ENCODE assay signal across 9 cellular contexts in the genomic region with DNA sequence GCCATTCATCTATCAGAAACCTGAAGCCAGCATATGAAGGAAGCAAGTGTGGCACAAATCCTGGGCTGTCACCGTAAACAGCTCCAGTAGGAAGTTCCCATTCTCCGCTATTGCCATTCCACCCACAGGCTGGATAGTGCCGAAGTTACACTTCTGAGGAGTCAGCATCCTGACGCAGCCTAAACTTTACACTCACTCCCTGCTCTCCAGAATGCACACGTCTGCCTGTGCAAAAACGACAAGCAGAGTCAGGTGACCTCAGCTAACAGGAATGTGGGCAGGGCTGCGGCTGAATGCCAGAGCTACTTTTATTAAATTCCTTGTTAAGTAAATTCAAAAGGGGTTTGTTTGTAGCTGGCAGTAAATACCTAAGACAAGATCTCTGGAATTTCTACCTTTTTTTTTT. TPM values are rescaled to one million over a fixed set of nuclear protein-coding genes. Genes with fewer than 3 reads are reported as not detected.
DNase-seq lines count a peak whose midpoint lies in the region; ATAC-seq and TF ChIP-seq lines count a peak whose summit lies in the region.
"Had no signal": no experiment of that assay in that cellular context is flagged by ENCODE, and none has a peak within 500 bp of the region (broad histone marks: within the 10 kb centered on the region; RNA-seq: fewer than 3 reads in every experiment).

No MANE protein-coding gene starts in this region.

- H3K9me3 ChIP-seq in aorta (ENCODE audit: control insufficient read depth, low read length) = no peaks in the 10 kb centered on the region

- no peaks in the 10 kb centered on the region for H3K9me3 Mint-ChIP-seq in activated naive CD4-positive, alpha-beta T cell treated with anti-CD3 and anti-CD28 coated beads, Interleukin-2, amount 10 ng/mL, durations not matched to agents 7 days and 5 days
- no peaks in the 10 kb centered on the region for H3K9me3 Mint-ChIP-seq in activated naive CD4-positive, alpha-beta T cell treated with anti-CD3 and anti-CD28 coated beads for 36 hours
- H3K9me3 Mint-ChIP-seq in MCF 10A (ENCODE audit: unreplicated experiment) = no peaks in the 10 kb centered on the region
- H3K9me3 Mint-ChIP-seq in immature natural killer cell = no peaks in the 10 kb centered on the region
- peaks cover 4% of the 10 kb centered on the region for H3K9me3 Mint-ChIP-seq in glutamatergic neuron (ENCODE audit: unreplicated experiment)

- H3K4me3 Mint-ChIP-seq in activated naive CD4-positive, alpha-beta T cell treated with anti-CD3 and anti-CD28 coated beads, Interleukin-2, amount 10 ng/mL, durations not matched to agents 7 days and 5 days = no peak overlapping the region
- no peak overlapping the region for H3K4me3 Mint-ChIP-seq in activated naive CD4-positive, alpha-beta T cell treated with anti-CD3 and anti-CD28 coated beads for 36 hours
- H3K4me3 Mint-ChIP-seq in MCF 10A (ENCODE audit: unreplicated experiment) (peak overlapping the region; percentile 62), immature natural killer cell (no peak overlapping the region), glutamatergic neuron (ENCODE audit: unreplicated experiment) (no peak overlapping the region)

- no peaks in the 10 kb centered on the region for H3K4me1 ChIP-seq in aorta (ENCODE audit: control insufficient read depth in 1 of 2, insufficient read depth in 2 of 2, low read length in 2 of 2)

- intact Hi-C loops in activated naive CD4-positive, alpha-beta T cell treated with anti-CD3 and anti-CD28 coated beads for 36 hours (cut with micrococcal nuclease) = no loop called here
- intact Hi-C loops in MCF 10A (cut with micrococcal nuclease) = loop anchor here (5.0 kb wide), 2 partner anchors 34 to 74 kb away; no protein-coding TSS in a partner anchor
- intact Hi-C loops in aorta (cut with DNase I) = no loop called here

- 10 to 15% methylated on average over 7 of the region's 7 CpGs for WGBS in aorta, 2 donors

- H3K27me3 Mint-ChIP-seq in activated naive CD4-positive, alpha-beta T cell treated with anti-CD3 and anti-CD28 coated beads, Interleukin-2, amount 10 ng/mL, durations not matched to agents 7 days and 5 days = no peaks in the 10 kb centered on the region
- H3K27me3 Mint-ChIP-seq in activated naive CD4-positive, alpha-beta T cell treated with anti-CD3 and anti-CD28 coated beads for 36 hours (ENCODE audit: low read depth) = no peaks in the 10 kb centered on the region
- no peaks in the 10 kb centered on the region for H3K27me3 Mint-ChIP-seq in MCF 10A (ENCODE audit: insufficient read depth, unreplicated experiment)
- peaks cover 0 to 3% (median 0%) of the 10 kb centered on the region in 3 donors for H3K27me3 Mint-ChIP-seq in immature natural killer cell (ENCODE audit: low read depth in 3 of 3)
- peaks cover 2% of the 10 kb centered on the region for H3K27me3 Mint-ChIP-seq in glutamatergic neuron (ENCODE audit: unreplicated experiment)

- DNase-seq in activated naive CD4-positive, alpha-beta T cell treated with anti-CD3 and anti-CD28 coated beads, Interleukin-2, amount 10 ng/mL, durations not matched to agents 7 days and 5 days = no peak
- no peak for DNase-seq in activated naive CD4-positive, alpha-beta T cell treated with anti-CD3 and anti-CD28 coated beads for 36 hours
- DNase-seq in MCF 10A (ENCODE audit: unreplicated experiment) = peak; percentile 89
- peak; percentile 97 for DNase-seq in kidney tubule cell (ENCODE audit: low spot score)
- peak; percentile 64 to 81 for DNase-seq in aorta
- no peak for DNase-seq in immature natural killer cell
- no peak for DNase-seq in activated CD8-positive, alpha-beta memory T cell treated with anti-CD3 and anti-CD28 coated beads, Interleukin-2, amount 50 U/mL, for 4 hours
- no peak for DNase-seq in glutamatergic neuron
- DNase-seq: NCI-H2081 treated with DMSO at 0.1 percent for 48 hours had no signal

- peak overlapping the region; percentile 91 for H3K27ac Mint-ChIP-seq in activated naive CD4-positive, alpha-beta T cell treated with anti-CD3 and anti-CD28 coated beads, Interleukin-2, amount 10 ng/mL, durations not matched to agents 7 days and 5 days
- H3K27ac Mint-ChIP-seq in activated naive CD4-positive, alpha-beta T cell treated with anti-CD3 and anti-CD28 coated beads for 36 hours = no peak overlapping the region
- H3K27ac Mint-ChIP-seq in MCF 10A (ENCODE audit: low read depth, unreplicated experiment) (peak overlapping the region; percentile 86), immature natural killer cell (no peak overlapping the region), glutamatergic neuron (ENCODE audit: unreplicated experiment) (no peak overlapping the region)

- H3K4me3 ChIP-seq in aorta (ENCODE audit: low read length in 2 of 2) = no peak overlapping the region

- no TSS peak for BruUV-seq in MCF 10A (replicated peaks; lab: Mats Ljungman, UMichigan)

- ATAC-seq in aorta (ENCODE audit: low FRiP score) = peak; percentile 69

- no peak for TF ChIP-seq CTCF in MCF 10A (IDR thresholded peaks at IDR 0.05; ENCODE audit: unreplicated experiment)
- no peak for TF ChIP-seq CTCF in glutamatergic neuron (IDR thresholded peaks at IDR 0.05; ENCODE audit: partially characterized antibody, unreplicated experiment)

- peaks cover 3 to 18% of the 10 kb centered on the region in 2 donors for H3K36me3 ChIP-seq in aorta (ENCODE audit: control insufficient read depth in 1 of 2, insufficient read depth in 2 of 2, low read length in 1 of 2)

- POLR2A ChIA-PET in MCF 10A (lab: Yijun Ruan, JAX) = interaction anchor here (0.6 to 2.7 kb wide), 21 partner anchors 8 to 451 kb away, joined by 3 to 35 read pairs (median 4); a partner anchor contains a TSS

- peaks cover 64% of the 10 kb centered on the region for H3K4me1 Mint-ChIP-seq in activated naive CD4-positive, alpha-beta T cell treated with anti-CD3 and anti-CD28 coated beads, Interleukin-2, amount 10 ng/mL, durations not matched to agents 7 days and 5 days
- peaks cover 43% of the 10 kb centered on the region for H3K4me1 Mint-ChIP-seq in activated naive CD4-positive, alpha-beta T cell treated with anti-CD3 and anti-CD28 coated beads for 36 hours (ENCODE audit: low read depth)
- peaks cover 13% of the 10 kb centered on the region for H3K4me1 Mint-ChIP-seq in MCF 10A (ENCODE audit: insufficient read depth, unreplicated experiment)
- H3K4me1 Mint-ChIP-seq in immature natural killer cell = no peaks in the 10 kb centered on the region
- H3K4me1 Mint-ChIP-seq in glutamatergic neuron (ENCODE audit: low read depth, unreplicated experiment) = no peaks in the 10 kb centered on the region

- peaks cover 85% of the 10 kb centered on the region for H3K36me3 Mint-ChIP-seq in activated naive CD4-positive, alpha-beta T cell treated with anti-CD3 and anti-CD28 coated beads, Interleukin-2, amount 10 ng/mL, durations not matched to agents 7 days and 5 days
- peaks cover 61% of the 10 kb centered on the region for H3K36me3 Mint-ChIP-seq in activated naive CD4-positive, alpha-beta T cell treated with anti-CD3 and anti-CD28 coated beads for 36 hours (ENCODE audit: low read depth)
- H3K36me3 Mint-ChIP-seq in MCF 10A (ENCODE audit: insufficient read depth, unreplicated experiment) (peaks cover 49% of the 10 kb centered on the region), immature natural killer cell (peaks cover 18 to 44% (median 24%) of the 10 kb centered on the region in 3 donors), glutamatergic neuron (ENCODE audit: unreplicated experiment) (no peaks in the 10 kb centered on the region)

- no peaks in the 10 kb centered on the region for H3K27me3 ChIP-seq in aorta (ENCODE audit: control insufficient read depth in 1 of 2, insufficient read depth in 2 of 2, low read length in 1 of 2)

- CTCF ChIA-PET in activated naive CD4-positive, alpha-beta T cell treated with anti-CD3 and anti-CD28 coated beads, Interleukin-2, amount 10 ng/mL, durations not matched to agents 7 days and 5 days (lab: Charles Lee) = interaction anchor here (0.9 kb wide), 1 partner anchor 32 kb away, joined by 3 read pairs; no protein-coding TSS in a partner anchor
- CTCF ChIA-PET in activated naive CD4-positive, alpha-beta T cell treated with anti-CD3 and anti-CD28 coated beads for 36 hours (lab: Charles Lee) = interaction anchor here (0.6 to 0.9 kb wide), 3 partner anchors 33 to 242 kb away, joined by 3 read pairs; no protein-coding TSS in a partner anchor
- CTCF ChIA-PET in MCF 10A (lab: Yijun Ruan, JAX) = interaction anchor here (0.6 to 2.7 kb wide), 6 partner anchors 10 to 76 kb away, joined by 3 to 42 read pairs (median 3); no protein-coding TSS in a partner anchor

- H3K27ac ChIP-seq in aorta (ENCODE audit: low read depth in 1 of 2, low read length in 2 of 2) = peak overlapping the region in 1 of 2 donors; percentile 12

RNA-seq across cellular contexts. Expression of a gene that starts 33.7 kb away (rescaled TPM):
- total RNA-seq in activated naive CD4-positive, alpha-beta T cell treated with anti-CD3 and anti-CD28 coated beads for 36 hours = 10 to 100 TPM; 34.0 to 36.4 TPM
- total RNA-seq in MCF 10A (2022) = 34.0 and 37.4 TPM in 2 replicates
- total RNA-seq in aorta = 10 to 100 TPM; 19.2 to 30.9 TPM
- 10 to 100 TPM; 11.4 to 17.9 TPM for polyA plus RNA-seq in aorta
- 10 to 100 TPM in 2 of 3 donors, 1 to 10 TPM in 1; 4.2 to 16.5 (median 10.7) TPM for polyA plus RNA-seq in immature natural killer cell
- 28.8 TPM for total RNA-seq in glutamatergic neuron (ENCODE audit: unreplicated experiment)

RNA-seq across cellular contexts. Expression of a gene that starts 46.1 kb away (rescaled TPM):
- total RNA-seq in activated naive CD4-positive, alpha-beta T cell treated with anti-CD3 and anti-CD28 coated beads for 36 hours = 1 to 10 TPM; 3.8 to 3.9 TPM
- total RNA-seq in MCF 10A (2022) (not detected in 2 replicates), aorta (under 1 TPM; 0.19 to 0.72 TPM), glutamatergic neuron (ENCODE audit: unreplicated experiment) (0.37 TPM)
- polyA plus RNA-seq in aorta (10 to 100 TPM in 1 of 2 donors, not detected in 1; 10.0 TPM), immature natural killer cell (under 1 TPM in 1 of 3 donors, not detected in 2; 0.10 TPM)

Comparison
In these comparisons a context has a peak if more than half of its experiments do, and no peak if none do; other contexts are left out.
1. H3K27ac Mint-ChIP-seq: peak in activated naive CD4-positive, alpha-beta T cell treated with anti-CD3 and anti-CD28 coated beads, Interleukin-2, amount 10 ng/mL, durations not matched to agents 7 days and 5 days (single experiment) and MCF 10A (single experiment); none in activated naive CD4-positive, alpha-beta T cell treated with anti-CD3 and anti-CD28 coated beads for 36 hours (single experiment), immature natural killer cell (0 of 6) and glutamatergic neuron (single experiment).
2. DNase-seq: peak in MCF 10A (single experiment), kidney tubule cell (single experiment) and aorta (2 of 2); none in activated naive CD4-positive, alpha-beta T cell treated with anti-CD3 and anti-CD28 coated beads, Interleukin-2, amount 10 ng/mL, durations not matched to agents 7 days and 5 days (single experiment), activated naive CD4-positive, alpha-beta T cell treated with anti-CD3 and anti-CD28 coated beads for 36 hours (single experiment), immature natural killer cell (0 of 3), activated CD8-positive, alpha-beta memory T cell treated with anti-CD3 and anti-CD28 coated beads, Interleukin-2, amount 50 U/mL, for 4 hours (single experiment) and glutamatergic neuron (single experiment).